Comparison of ENCODE assay signal across 19 cellular contexts in genomic region chr13:49985129-49985528, GRCh38. TPM values are rescaled to one million over a fixed set of nuclear protein-coding genes. Genes with fewer than 3 reads are reported as not detected.
DNase-seq lines count a peak whose midpoint lies in the region; ATAC-seq and TF ChIP-seq lines count a peak whose summit lies in the region.
"Had no signal": no experiment of that assay in that cellular context is flagged by ENCODE, and none has a peak within 500 bp of the region (broad histone marks: within the 10 kb centered on the region; RNA-seq: fewer than 3 reads in every experiment).

No MANE protein-coding gene starts in this region.

- peaks cover 11% of the 10 kb centered on the region for H3K4me1 ChIP-seq in OCI-LY7 (ENCODE audit: insufficient read depth, low read length, poor library complexity, severe bottlenecking)
- peaks cover 10% of the 10 kb centered on the region for H3K4me1 ChIP-seq in parathyroid adenoma
- H3K4me1 ChIP-seq: BE2C had no signal

- peak overlapping the region; percentile 10; the same call in 1 of the 2 replicates for H3K4me2 ChIP-seq in OCI-LY7 (ENCODE audit: low read length)
- peak overlapping the region; percentile 69 for H3K4me2 ChIP-seq in parathyroid adenoma (ENCODE audit: low read length)
- H3K4me2 ChIP-seq: PC-9 had no signal

- POLR2A ChIA-PET in OCI-LY7 (lab: Charles Lee) = interaction anchor here (0.6 to 0.7 kb wide), 5 partner anchors 21 to 935 kb away, joined by 3 to 4 read pairs (median 4); no protein-coding TSS in a partner anchor

- DNase-seq in G401 (ENCODE audit: low spot score) (peak; percentile 73), LNCaP clone FGC (ENCODE audit: low read depth) (peak; percentile 88), OCI-LY7 (ENCODE audit: low spot score) (peak; percentile 43), SIG-M5 (lab: John Stamatoyannopoulos, UW) (no peak), putamen (ENCODE audit: low spot score) (no peak)
- DNase-seq: BE2C; CD8-positive, alpha-beta memory T cell; EL; Karpas-422; NCI-H1436 treated with DMSO at 0.1 percent for 48 hours; NCI-H2107; NCI-H524 treated with DMSO at 0.1 percent for 48 hours; NK-92 treated with Interleukin-12 subunit alpha and Interleukin-12 subunit beta, amount 100 ng/mL, for 24 hours; PC-9; T-helper 17 cell had no signal

- H4K20me1 ChIP-seq in OCI-LY7 (ENCODE audit: insufficient read depth, low read length) = no peaks in the 10 kb centered on the region

- no TSS peak for BruUV-seq in OCI-LY7 (replicated peaks; lab: Mats Ljungman, UMichigan)

- no peak for TF ChIP-seq CTCF in LNCaP clone FGC (IDR thresholded peaks at IDR 0.05; ENCODE audit: control insufficient read depth, extremely low read depth, insufficient read depth)
- no peak for TF ChIP-seq CTCF in OCI-LY7 (conservative IDR thresholded peaks at IDR 0.05; ENCODE audit: low read length)
- peak; percentile 8 for TF ChIP-seq CTCF in parathyroid adenoma (IDR thresholded peaks at IDR 0.05)

- H3K36me3 ChIP-seq in OCI-LY7 (ENCODE audit: insufficient read depth, low read length) = peaks cover 40% of the 10 kb centered on the region
- H3K36me3 ChIP-seq in parathyroid adenoma (ENCODE audit: control insufficient read depth, insufficient read depth, low read length) = no peaks in the 10 kb centered on the region
- H3K36me3 ChIP-seq: BE2C had no signal

- H3K9ac ChIP-seq in parathyroid adenoma = no peak overlapping the region

- in situ Hi-C loops in G401 (cut with HindIII; ENCODE audit: low sequenced_read_pairs) = no loop called here

- no peaks in the 10 kb centered on the region for H3K9me3 ChIP-seq in OCI-LY7 (ENCODE audit: low read length)
- no peaks in the 10 kb centered on the region for H3K9me3 ChIP-seq in parathyroid adenoma (ENCODE audit: control insufficient read depth, low read length)
- H3K9me3 ChIP-seq: BE2C had no signal

- H3K79me2 ChIP-seq in OCI-LY7 (ENCODE audit: insufficient read depth, low read depth, low read length) (no peaks in the 10 kb centered on the region), parathyroid adenoma (no peaks in the 10 kb centered on the region)

- H3K9me2 ChIP-seq in OCI-LY7 (ENCODE audit: insufficient read depth, low read length) = no peaks in the 10 kb centered on the region

- intact Hi-C loops in OCI-LY7 (cut with micrococcal nuclease; ENCODE audit: unreplicated experiment) = no loop called here

- no peak for ATAC-seq in HG02571 (IDR thresholded peaks at IDR 0.05; ENCODE audit: unreplicated experiment)
- ATAC-seq: Right ventricle myocardium inferior, SK-N-SH treated with all-trans-retinoic acid at 6 μM for 48 hours, T-helper 17 cell had no signal

- H2AFZ ChIP-seq in OCI-LY7 (ENCODE audit: low read length) (no peak overlapping the region), parathyroid adenoma (no peak overlapping the region)
- H2AFZ ChIP-seq: PC-9 had no signal

- H3K4me3 ChIP-seq in LNCaP clone FGC (ENCODE audit: low read depth, low read length) = no peak overlapping the region
- H3K4me3 ChIP-seq in OCI-LY7 (ENCODE audit: low read depth, low read length, poor library complexity, severe bottlenecking) = no peak overlapping the region
- peak overlapping the region; percentile 23 for H3K4me3 ChIP-seq in parathyroid adenoma (ENCODE audit: low read depth, low read length)
- H3K4me3 ChIP-seq: PC-9 had no signal

- CTCF ChIA-PET in OCI-LY7 (lab: Charles Lee; ENCODE audit: unreplicated experiment) = no interaction called here

- H3K27ac ChIP-seq in OCI-LY7 (ENCODE audit: low read depth, low read length, poor library complexity, severe bottlenecking) (no peak overlapping the region), parathyroid adenoma (peak overlapping the region; percentile 70)
- H3K27ac ChIP-seq: PC-9 had no signal

- H3K27me3 ChIP-seq in parathyroid adenoma (ENCODE audit: control insufficient read depth, insufficient read depth, low read length) = no peaks in the 10 kb centered on the region
- H3K27me3 ChIP-seq: BE2C had no signal

RNA-seq across cellular contexts. Expression of gene TRIM13, which starts 11.7 kb away (rescaled TPM):
- total RNA-seq in G401 (2014; rRNA removed; shearing (Covaris generic)) = 3.6 and 11.9 TPM in 2 replicates
- 9.5 and 12.5 TPM in 2 replicates for total RNA-seq in OCI-LY7 (2014; rRNA removed; shearing (Covaris generic))
- total RNA-seq in OCI-LY7 (2022) = 13.8 and 14.3 TPM in 2 replicates

RNA-seq across cellular contexts. Expression of gene KCNRG, which starts 30.1 kb away (rescaled TPM):
- 0.92 TPM in 1 of 2 replicates, not detected in the other for total RNA-seq in G401 (2014; rRNA removed; shearing (Covaris generic))
- 0.28 TPM in 1 of 2 replicates, not detected in the other for total RNA-seq in OCI-LY7 (2014; rRNA removed; shearing (Covaris generic))
- not detected in 2 replicates for total RNA-seq in OCI-LY7 (2022)

RNA-seq across cellular contexts. Expression of gene SPRYD7, which starts 49.0 kb away (rescaled TPM):
- 7.3 and 8.4 TPM in 2 replicates for total RNA-seq in G401 (2014; rRNA removed; shearing (Covaris generic))
- 5.0 and 6.8 TPM in 2 replicates for total RNA-seq in OCI-LY7 (2014; rRNA removed; shearing (Covaris generic))
- total RNA-seq in OCI-LY7 (2022) = 10.6 and 13.2 TPM in 2 replicates

Comparison
In these comparisons a context has a peak if more than half of its experiments do, and no peak if none do; other contexts are left out.
1. DNase-seq: peak in G401 (single experiment), LNCaP clone FGC (single experiment) and OCI-LY7 (single experiment); none in SIG-M5 (single experiment) and putamen (single experiment).